ENCODE assay signal across 22 cellular contexts in the genomic region with DNA sequence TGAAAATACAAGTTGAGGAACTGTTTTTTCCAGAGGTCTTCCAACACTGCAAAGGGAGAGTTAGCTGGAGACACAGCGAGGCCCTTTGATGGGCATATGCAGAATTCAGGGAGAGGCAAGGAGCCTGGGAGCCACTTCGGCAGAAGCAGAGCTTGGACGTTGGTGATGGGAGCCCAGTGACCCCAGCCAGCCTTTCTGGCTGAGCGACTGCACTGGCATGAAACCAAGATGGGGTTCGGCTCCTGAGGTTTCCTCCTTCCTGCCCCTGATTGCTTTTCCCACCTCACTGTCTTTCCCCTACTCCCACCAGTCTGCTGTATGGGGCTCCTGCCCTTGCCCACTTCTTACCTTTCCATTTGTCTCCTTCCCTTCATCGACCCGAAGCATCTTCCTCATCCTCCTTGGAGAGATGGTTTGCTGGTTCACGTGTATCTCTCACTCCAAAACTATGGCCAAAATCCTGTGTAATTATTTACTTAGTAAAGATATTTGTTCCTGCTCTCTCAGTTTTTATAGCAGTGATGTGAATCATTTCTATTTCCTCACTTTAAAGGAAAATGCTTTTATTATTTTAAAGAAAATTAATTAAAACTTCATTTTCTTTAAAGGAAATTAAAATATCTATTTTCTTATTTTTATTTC.
"Had no signal": no experiment of that assay in that cellular context is flagged by ENCODE, and none has a peak within 500 bp of the region (broad histone marks: within the 10 kb centered on the region; RNA-seq: fewer than 3 reads in every experiment).

No MANE protein-coding gene starts in this region.

- ATAC-seq: activated T-cell treated with anti-CD3 and anti-CD28 coated beads, Interleukin-2, amount 50 U/mL, for 4 hours; body of pancreas; naive thymus-derived CD8-positive, alpha-beta T cell; sciatic nerve; stimulated activated effector memory CD8-positive, alpha-beta T cell treated with anti-CD3 and anti-CD28 coated beads, Interleukin-12 subunit alpha, Interleukin-12 subunit beta, amount 100 ng/mL, for 72 hours had no signal

- H3K4me1 ChIP-seq: body of pancreas, colonic mucosa had no signal

- H3K4me1 Mint-ChIP-seq: endodermal cell had no signal

- H3K9me3 Mint-ChIP-seq: activated T-cell treated with anti-CD3 and anti-CD28 coated beads, Interleukin-2, amount 50 U/mL, for 4 hours; endodermal cell; stimulated activated effector memory CD8-positive, alpha-beta T cell treated with anti-CD3 and anti-CD28 coated beads, Interleukin-12 subunit alpha, Interleukin-12 subunit beta, amount 100 ng/mL, for 72 hours had no signal

- H3K4me3 Mint-ChIP-seq: activated CD4-positive, alpha-beta memory T cell treated with anti-CD3 and anti-CD28 coated beads, Interleukin-2, amount 10 ng/mL, durations not matched to agents 7 days and 5 days; activated naive CD8-positive, alpha-beta T cell; activated T-cell treated with anti-CD3 and anti-CD28 coated beads, Interleukin-2, amount 50 U/mL, for 4 hours; endodermal cell; stimulated activated effector memory CD8-positive, alpha-beta T cell treated with anti-CD3 and anti-CD28 coated beads, Interleukin-12 subunit alpha, Interleukin-12 subunit beta, amount 100 ng/mL, for 72 hours had no signal

- H3K27me3 Mint-ChIP-seq: activated CD4-positive, alpha-beta memory T cell treated with anti-CD3 and anti-CD28 coated beads, Interleukin-2, amount 10 ng/mL, durations not matched to agents 7 days and 5 days; activated naive CD8-positive, alpha-beta T cell; naive thymus-derived CD8-positive, alpha-beta T cell had no signal

- H3K27ac ChIP-seq: body of pancreas, colonic mucosa, epithelial cell of prostate, ovary, thoracic aorta, upper lobe of left lung had no signal

- H3K27ac Mint-ChIP-seq: activated CD4-positive, alpha-beta memory T cell treated with anti-CD3 and anti-CD28 coated beads, Interleukin-2, amount 10 ng/mL, durations not matched to agents 7 days and 5 days; endodermal cell; stimulated activated effector memory CD8-positive, alpha-beta T cell treated with anti-CD3 and anti-CD28 coated beads, Interleukin-12 subunit alpha, Interleukin-12 subunit beta, amount 100 ng/mL, for 72 hours had no signal

- H3K9me3 ChIP-seq: body of pancreas, colonic mucosa, ovary, thoracic aorta, upper lobe of left lung had no signal

- DNase-seq: activated CD4-positive, alpha-beta memory T cell treated with anti-CD3 and anti-CD28 coated beads, Interleukin-2, amount 10 ng/mL, durations not matched to agents 7 days and 5 days; activated CD4-positive, alpha-beta T cell treated with anti-CD3 and anti-CD28 coated beads for 4 hours; activated effector memory CD4-positive, alpha-beta T cell treated with Interleukin-2 at 50 U/mL for 16 hours; activated T-cell treated with anti-CD3 and anti-CD28 coated beads, Interleukin-2, amount 50 U/mL, for 4 hours; body of pancreas; caudate nucleus; colonic mucosa; endodermal cell; foreskin melanocyte; hypothalamus; islet precursor cell; mesendoderm; naive thymus-derived CD8-positive, alpha-beta T cell; ovary; stimulated activated CD4-positive, alpha-beta T cell treated with anti-CD3 and anti-CD28 coated beads, Interleukin-4, amount 100 ng/mL, for 24 hours had no signal

- H3K36me3 ChIP-seq: ovary had no signal

- H3K27me3 ChIP-seq: body of pancreas, colonic mucosa, ovary, upper lobe of left lung had no signal

- H3K4me3 ChIP-seq: body of pancreas, colonic mucosa, ovary, smooth muscle cell, thoracic aorta, upper lobe of left lung had no signal
